6 cellular contexts compared by ENCODE assay signal in the genomic region with DNA sequence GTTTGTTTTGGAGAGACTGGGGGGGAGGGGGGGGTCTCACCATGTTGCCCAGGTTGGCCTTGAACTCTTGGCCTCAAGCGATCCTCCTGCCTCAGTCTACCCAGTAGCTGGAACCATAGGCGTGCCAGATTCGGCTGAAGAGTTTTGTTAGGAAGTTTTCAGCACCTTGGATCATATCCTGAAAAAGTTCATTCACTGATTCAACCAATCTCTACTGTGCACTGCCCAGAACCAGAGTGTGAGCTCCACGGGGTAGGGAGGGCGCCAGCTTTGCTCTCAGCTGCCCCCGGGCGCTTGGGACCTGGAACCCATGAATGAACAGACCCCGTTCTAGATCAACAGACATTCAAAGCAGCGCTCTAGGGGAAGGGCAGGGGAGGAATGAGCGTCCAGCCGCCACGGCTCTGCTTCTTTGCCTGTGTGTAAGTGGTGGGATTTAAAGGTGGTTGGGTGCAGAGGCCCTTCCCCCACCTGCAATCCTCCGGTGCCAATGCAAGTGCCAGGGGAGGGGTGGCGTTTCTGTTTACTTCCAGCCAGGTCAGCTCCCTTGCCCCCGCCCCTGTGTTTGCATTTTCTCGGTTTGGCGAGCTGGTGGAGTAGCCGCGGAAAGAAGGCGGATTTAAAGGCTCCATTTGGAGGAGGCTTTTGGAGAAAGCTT.
DNase-seq lines count a peak whose midpoint lies in the region; TF ChIP-seq lines count a peak whose summit lies in the region.
"Not testable (repeated sequence)": the region's sequence is repeated elsewhere in the genome, so short reads cannot be mapped to it uniquely, and the experiment has no call there.

No MANE protein-coding gene starts in this region.

- peaks cover 13% of the 10 kb centered on the region for H3F3A ChIP-seq in MM.1S (ENCODE audit: insufficient read depth, low read length)

- H3K4me3 ChIP-seq in MM.1S (ENCODE audit: low read length) = peak overlapping the region; percentile 57; the same call in 1 of the 2 replicates
- peak overlapping the region; percentile 30 for H3K4me3 ChIP-seq in fibroblast of villous mesenchyme (ENCODE audit: low read depth, low read length)
- peak overlapping the region; percentile 13 to 66 (median 24) for H3K4me3 ChIP-seq in liver (ENCODE audit: low read depth in 1 of 3, low read length in 3 of 3)
- not testable (repeated sequence) for H3K4me3 ChIP-seq in osteoblast (ENCODE audit: insufficient read depth, low read length)

- H3K36me3 ChIP-seq in MM.1S (replicated peaks; ENCODE audit: insufficient read depth, low read length); liver (ENCODE audit: control insufficient read depth in 4 of 4, insufficient read depth in 3 of 4, low read depth in 1 of 4, low read length in 3 of 4); osteoblast (ENCODE audit: insufficient read depth, low read length): not testable (repeated sequence)

- H3K4me1 ChIP-seq in MM.1S (ENCODE audit: low read length) = peaks cover 23% of the 10 kb centered on the region
- peaks cover 5 to 85% (median 63%) of the 10 kb centered on the region in 4 donors for H3K4me1 ChIP-seq in liver (ENCODE audit: control insufficient read depth in 4 of 4, insufficient read depth in 4 of 4, low read length in 3 of 4)
- H3K4me1 ChIP-seq in osteoblast (ENCODE audit: insufficient read depth, low read length) = not testable (repeated sequence)

- H3K27ac ChIP-seq in MM.1S (ENCODE audit: low read length); osteoblast (ENCODE audit: low read depth, low read length): not testable (repeated sequence)
- H3K27ac ChIP-seq in liver (ENCODE audit: low read depth in 1 of 2, low read length in 2 of 2) = peak overlapping the region; percentile 89

- peaks cover 17 to 50% (median 30%) of the 10 kb centered on the region in 3 donors for H3K27me3 Mint-ChIP-seq in CD14-positive monocyte (ENCODE audit: low read depth in 3 of 3)
- H3K27me3 Mint-ChIP-seq in activated naive CD4-positive, alpha-beta T cell treated with anti-CD3 and anti-CD28 coated beads, Interleukin-2, amount 10 ng/mL, durations not matched to agents 7 days and 5 days = peaks cover 43% of the 10 kb centered on the region

- H4K20me1 ChIP-seq in MM.1S (ENCODE audit: insufficient read depth, low read length); osteoblast (ENCODE audit: insufficient read depth, low read length): not testable (repeated sequence)

- H3K79me2 ChIP-seq in MM.1S (ENCODE audit: low read length); osteoblast (ENCODE audit: insufficient read depth, low read length): not testable (repeated sequence)

- H3K27me3 ChIP-seq in MM.1S (replicated peaks; ENCODE audit: insufficient read depth, low read length); liver (ENCODE audit: control insufficient read depth in 4 of 4, insufficient read depth in 4 of 4, low read length in 3 of 4); osteoblast (ENCODE audit: insufficient read depth, low read length): not testable (repeated sequence)

- H3K9me3 Mint-ChIP-seq in CD14-positive monocyte = peaks cover 15 to 20% (median 19%) of the 10 kb centered on the region in 7 donors
- not testable (repeated sequence) for H3K9me3 Mint-ChIP-seq in activated naive CD4-positive, alpha-beta T cell treated with anti-CD3 and anti-CD28 coated beads, Interleukin-2, amount 10 ng/mL, durations not matched to agents 7 days and 5 days

- CTCF ChIA-PET in activated naive CD4-positive, alpha-beta T cell treated with anti-CD3 and anti-CD28 coated beads, Interleukin-2, amount 10 ng/mL, durations not matched to agents 7 days and 5 days (lab: Charles Lee) = not testable (repeated sequence)

- not testable (repeated sequence) for H2AFZ ChIP-seq in MM.1S (ENCODE audit: low read length); osteoblast (ENCODE audit: low read length)

- not testable (repeated sequence) for H3K36me3 Mint-ChIP-seq in CD14-positive monocyte; activated naive CD4-positive, alpha-beta T cell treated with anti-CD3 and anti-CD28 coated beads, Interleukin-2, amount 10 ng/mL, durations not matched to agents 7 days and 5 days

- H3K4me1 Mint-ChIP-seq in CD14-positive monocyte = peaks cover 28% of the 10 kb centered on the region
- H3K4me1 Mint-ChIP-seq in activated naive CD4-positive, alpha-beta T cell treated with anti-CD3 and anti-CD28 coated beads, Interleukin-2, amount 10 ng/mL, durations not matched to agents 7 days and 5 days = peaks cover 37% of the 10 kb centered on the region

- TF ChIP-seq RAD21 in liver (IDR thresholded peaks at IDR 0.05) = not testable (repeated sequence)

- DNase-seq in CD14-positive monocyte (ENCODE audit: low spot score); MM.1S; activated naive CD4-positive, alpha-beta T cell treated with anti-CD3 and anti-CD28 coated beads, Interleukin-2, amount 10 ng/mL, durations not matched to agents 7 days and 5 days; fibroblast of villous mesenchyme (ENCODE audit: low read depth): not testable (repeated sequence)
- peak; percentile 71 for DNase-seq in osteoblast (ENCODE audit: insufficient read length, low spot score, missing footprints)

- H3K27ac Mint-ChIP-seq in CD14-positive monocyte = not testable (repeated sequence)
- H3K27ac Mint-ChIP-seq in activated naive CD4-positive, alpha-beta T cell treated with anti-CD3 and anti-CD28 coated beads, Interleukin-2, amount 10 ng/mL, durations not matched to agents 7 days and 5 days = peak overlapping the region; percentile 62

- not testable (repeated sequence) for H3K9ac ChIP-seq in MM.1S (ENCODE audit: low read length)
- peak overlapping the region; percentile 55 to 61 for H3K9ac ChIP-seq in liver (ENCODE audit: low read depth in 1 of 2, low read length in 2 of 2)

- peak overlapping the region; percentile 63; the same call in 1 of the 2 replicates for H3K4me2 ChIP-seq in MM.1S (ENCODE audit: low read depth, low read length)
- not testable (repeated sequence) for H3K4me2 ChIP-seq in osteoblast (ENCODE audit: insufficient read depth, low read length)

- not testable (repeated sequence) for H3K9me2 ChIP-seq in MM.1S (replicated peaks; ENCODE audit: insufficient read depth, low read length)

- not testable (repeated sequence) for TF ChIP-seq CTCF in CD14-positive monocyte (IDR thresholded peaks at IDR 0.05); MM.1S (IDR thresholded peaks at IDR 0.05; ENCODE audit: low read length); fibroblast of villous mesenchyme (IDR thresholded peaks at IDR 0.05; ENCODE audit: insufficient read depth, low read depth, low read length); liver (IDR thresholded peaks at IDR 0.05; ENCODE audit: low read depth, low read length, missing input control); osteoblast (IDR thresholded peaks at IDR 0.05; ENCODE audit: extremely low read depth, low read depth, low read length)

- peak overlapping the region; percentile 50 to 56 for H3K4me3 Mint-ChIP-seq in CD14-positive monocyte
- H3K4me3 Mint-ChIP-seq in activated naive CD4-positive, alpha-beta T cell treated with anti-CD3 and anti-CD28 coated beads, Interleukin-2, amount 10 ng/mL, durations not matched to agents 7 days and 5 days = not testable (repeated sequence)

- WGBS in liver = 48% methylated on average over 20 of the region's 20 CpGs

- not testable (repeated sequence) for H3K9me3 ChIP-seq in MM.1S (replicated peaks; ENCODE audit: insufficient read depth, low read length); liver (ENCODE audit: control insufficient read depth in 4 of 4, low read length in 3 of 4); osteoblast (ENCODE audit: low read depth, low read length)

- intact Hi-C loops in CD14-positive monocyte (cut with micrococcal nuclease) = not testable (repeated sequence)

TF ChIP-seq in liver, 16 proteins besides CTCF, POLR2A, EP300 and RAD21:
- TF ChIP-seq FOXA2 (IDR thresholded peaks at IDR 0.05) = peak; percentile 7
- peak; percentile 20 to 38 for TF ChIP-seq HNF4A (conservative IDR thresholded peaks at IDR 0.05)
- peak; percentile 18 for TF ChIP-seq FOXA1 (IDR thresholded peaks at IDR 0.05)
- TF ChIP-seq REST (IDR thresholded peaks at IDR 0.05) = peak; percentile 30
- TF ChIP-seq SP1 (IDR thresholded peaks at IDR 0.05) = peak; percentile 58
- peak; percentile 28 to 44 for TF ChIP-seq RXRA (IDR thresholded peaks at IDR 0.05)
